In the genomic region with DNA sequence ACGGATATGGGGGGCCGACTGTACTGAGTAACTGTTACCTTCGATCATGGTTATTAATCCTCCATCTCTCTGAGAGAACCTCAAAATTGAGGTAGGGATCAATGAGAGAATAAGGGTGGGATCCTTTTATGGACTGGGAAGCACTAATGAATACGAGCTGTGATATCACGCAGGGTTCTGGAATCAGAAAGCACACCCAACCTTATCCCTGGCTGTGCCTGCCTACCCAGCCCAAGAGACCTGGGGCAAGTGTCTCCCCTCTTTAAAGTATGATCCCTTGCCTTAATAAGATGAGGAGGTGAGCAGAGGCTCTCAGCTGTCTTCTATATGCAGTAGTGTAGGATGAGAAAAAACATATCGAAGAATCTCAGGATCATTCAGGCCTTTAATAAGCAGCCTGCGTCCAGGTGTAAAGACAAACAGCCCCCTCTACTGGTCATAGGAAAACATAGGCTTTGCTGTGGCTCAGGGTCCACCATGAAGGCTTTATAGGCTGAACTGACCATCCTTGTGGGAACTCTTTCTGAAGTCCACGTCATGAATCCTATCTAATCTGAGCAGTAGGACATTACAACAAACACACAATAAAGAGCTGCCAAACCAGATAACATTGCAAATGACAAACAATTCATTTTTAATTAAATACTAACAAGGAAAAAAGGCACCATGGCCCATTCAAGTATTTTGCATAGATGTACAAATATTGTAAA, we compare ENCODE assay signal across 8 cellular contexts. TPM values are rescaled to one million over a fixed set of nuclear protein-coding genes. Genes with fewer than 3 reads are reported as not detected.
DNase-seq lines count a peak whose midpoint lies in the region; ATAC-seq, FAIRE-seq and TF ChIP-seq lines count a peak whose summit lies in the region.

No MANE protein-coding gene starts in this region.

- CTCF ChIA-PET in GM12878 (lab: Yijun Ruan, JAX) = interaction anchor here (0.6 to 5.8 kb wide), 16 partner anchors 9 to 266 kb away, joined by 3 to 46 read pairs (median 4); a partner anchor contains a TSS

- peak; percentile 77 for DNase-seq in A172 (ENCODE audit: low spot score)
- peak; percentile 83 for DNase-seq in GM03348 (ENCODE audit: low spot score)
- peak; percentile 27 to 54 for DNase-seq in HL-60 (ENCODE audit: low read depth in 1 of 2, low spot score in 1 of 2)
- DNase-seq in NOMO-1 treated with dmso at 0.1 percent for 144 hours (lab: John Stamatoyannopoulos, UW; ENCODE audit: unreplicated experiment) = peak; percentile 18
- DNase-seq in GM12878 (ENCODE audit: low read depth, low spot score) = no peak
- DNase-seq in iPS-NIHi7 (ENCODE audit: extremely low spot score) = peak; percentile 81
- DNase-seq in smooth muscle cell of the brain vasculature (ENCODE audit: low read depth, low spot score) = peak; percentile 46

- POLR2A ChIA-PET in GM12878 (lab: Charles Lee) = no interaction called here

- H3K4me3 ChIP-seq in HL-60 (replicated peaks; ENCODE audit: insufficient read depth, low read length) (no peak overlapping the region), GM12878 (no peak overlapping the region)

- no peak for TF ChIP-seq POLR2A in GM12878 (IDR thresholded peaks at IDR 0.05; ENCODE audit: low read depth, low read length)

- intact Hi-C loops in GM12878 (cut with micrococcal nuclease; ENCODE audit: unreplicated experiment) = loop anchor here (2.0 to 5.0 kb wide), 3 partner anchors 44 to 240 kb away; no protein-coding TSS in a partner anchor

- H3K79me2 ChIP-seq in GM12878 (ENCODE audit: control insufficient read depth, insufficient read depth, low read length) = no peaks in the 10 kb centered on the region

- no peak overlapping the region for H3K9ac ChIP-seq in GM12878 (ENCODE audit: control insufficient read depth, insufficient read depth, low read length)

- TF ChIP-seq EP300 in GM12878 (IDR thresholded peaks at IDR 0.05; ENCODE audit: borderline replicate concordance in 1 of 2, control insufficient read depth in 1 of 2, low read depth in 2 of 2, low read length in 2 of 2) = no peak

- SMC1A ChIA-PET in GM12878 (lab: Charles Lee; ENCODE audit: uncharacterized antibody, unreplicated experiment) = interaction anchor here (1.1 to 11.3 kb wide), 7 partner anchors 10 to 261 kb away, joined by 3 to 119 read pairs (median 4); no protein-coding TSS in a partner anchor

- FAIRE-seq in GM12878 (lab: Jason Lieb, UNC) = peak; percentile 27

- RAD21 ChIA-PET in GM12878 (lab: Charles Lee; ENCODE audit: unreplicated experiment) = interaction anchor here (0.9 to 2.0 kb wide), 4 partner anchors 15 to 242 kb away, joined by 3 to 11 read pairs (median 4); no protein-coding TSS in a partner anchor

- peak; percentile 89 for TF ChIP-seq RAD21 in GM12878 (IDR thresholded peaks at IDR 0.05; ENCODE audit: insufficient read depth, low read depth, low read length)

- H3K4me1 ChIP-seq in GM12878 (ENCODE audit: control insufficient read depth, insufficient read depth, low read length) = no peaks in the 10 kb centered on the region

- no peaks in the 10 kb centered on the region for H4K20me1 ChIP-seq in GM12878 (ENCODE audit: control insufficient read depth, insufficient read depth)

- H3K27ac ChIP-seq in HL-60 (replicated peaks) (no peak overlapping the region), GM12878 (ENCODE audit: control insufficient read depth, insufficient read depth) (no peak overlapping the region)

- TF ChIP-seq CTCF in HL-60 (IDR thresholded peaks at IDR 0.05; ENCODE audit: insufficient read depth, low read length) (peak; percentile 83), GM12878 (IDR thresholded peaks at IDR 0.05 in 2 of 3, conservative IDR thresholded peaks at IDR 0.05 in 1 of 3; ENCODE audit: control insufficient read depth in 2 of 3, extremely low read depth in 1 of 3, insufficient read depth in 1 of 3, low read depth in 3 of 3, low read length in 3 of 3) (peak; percentile 74 to 77 (median 77))

- no TSS peak for BruUV-seq in GM12878 (replicated peaks; lab: Mats Ljungman, UMichigan)

- H3K27me3 ChIP-seq in HL-60 (ENCODE audit: insufficient read depth, poor library complexity, severe bottlenecking) (no peaks in the 10 kb centered on the region), GM12878 (replicated peaks in 1 of 2; ENCODE audit: control insufficient read depth in 2 of 2, insufficient read depth in 2 of 2, low read length in 1 of 2) (no peaks in the 10 kb centered on the region)

- no peaks in the 10 kb centered on the region for H3K9me3 ChIP-seq in GM12878 (replicated peaks; ENCODE audit: control insufficient read depth, insufficient read depth, low read length)

- no peak overlapping the region for H2AFZ ChIP-seq in GM12878 (ENCODE audit: control insufficient read depth, low read depth, low read length)

- H3K36me3 ChIP-seq in GM12878 (ENCODE audit: control insufficient read depth in 2 of 2, insufficient read depth in 2 of 2, low read length in 1 of 2) = peaks cover 6 to 13% of the 10 kb centered on the region in 2 experiments; a peak in 2 of 4 replicates

- 53% methylated on average over 8 of the region's 8 CpGs for WGBS in GM12878 (ENCODE audit: insufficient coverage, insufficient replicate concordance, low lambda C conversion rate, missing lambda C conversion rate)

- ATAC-seq in GM12878 (peak; percentile 85), GM18498 (IDR thresholded peaks at IDR 0.05; ENCODE audit: unreplicated experiment) (no peak)

- H3K4me2 ChIP-seq in GM12878 (ENCODE audit: control insufficient read depth, insufficient read depth) = no peak overlapping the region

- in situ Hi-C loops in GM12878 (cut with MboI) = no loop called here

TF ChIP-seq in GM12878, 131 proteins besides CTCF, POLR2A, EP300 and RAD21 (continues in another document):
- TF ChIP-seq WRNIP1 (IDR thresholded peaks at IDR 0.05; ENCODE audit: borderline replicate concordance, low read depth, low read length) (no peak), POU2F2 (IDR thresholded peaks at IDR 0.05; ENCODE audit: borderline replicate concordance, low read depth, low read length) (no peak), FOS (IDR thresholded peaks at IDR 0.05; ENCODE audit: borderline replicate concordance, extremely low read depth, insufficient read length) (no peak), TBL1XR1 (IDR thresholded peaks at IDR 0.05; ENCODE audit: low read depth, low read length) (no peak), ZBED1 (IDR thresholded peaks at IDR 0.05; ENCODE audit: borderline replicate concordance) (no peak), MEF2B (IDR thresholded peaks at IDR 0.05; ENCODE audit: partially characterized antibody, poor library complexity, severe bottlenecking) (no peak), RB1 (IDR thresholded peaks at IDR 0.05; ENCODE audit: borderline replicate concordance) (0 out of 2 replicates have a peak, but pooled peaks have one; percentile 39), FOXM1 (IDR thresholded peaks at IDR 0.05; ENCODE audit: low read depth, low read length) (0 out of 2 replicates have a peak, but pooled peaks have one; percentile 13), ETV6 (conservative IDR thresholded peaks at IDR 0.05 in 1 of 2, IDR thresholded peaks at IDR 0.05 in 1 of 2; ENCODE audit: borderline replicate concordance in 1 of 2, low read depth in 1 of 2) (no peak), RBBP5 (conservative IDR thresholded peaks at IDR 0.05) (no peak), RCOR1 (conservative IDR thresholded peaks at IDR 0.05; ENCODE audit: low read depth, low read length) (no peak), ESRRA (IDR thresholded peaks at IDR 0.05; ENCODE audit: low read length) (no peak), BACH1 (IDR thresholded peaks at IDR 0.05; ENCODE audit: borderline replicate concordance) (no peak), YY1 (IDR thresholded peaks at IDR 0.05; ENCODE audit: low read depth, low read length) (0 out of 2 replicates have a peak, but pooled peaks have one; percentile 52), SUZ12 (IDR thresholded peaks at IDR 0.05; ENCODE audit: unreplicated experiment) (no peak), SMAD5 (IDR thresholded peaks at IDR 0.05; ENCODE audit: low read depth) (no peak), BHLHE40 (IDR thresholded peaks at IDR 0.05; ENCODE audit: borderline replicate concordance in 1 of 2, low read depth in 2 of 2, low read length in 1 of 2) (no peak), NFIC (IDR thresholded peaks at IDR 0.05; ENCODE audit: low read depth, low read length) (peak; percentile 16; the same call in 1 of the 2 replicates)
- TF ChIP-seq, protein P1, sequence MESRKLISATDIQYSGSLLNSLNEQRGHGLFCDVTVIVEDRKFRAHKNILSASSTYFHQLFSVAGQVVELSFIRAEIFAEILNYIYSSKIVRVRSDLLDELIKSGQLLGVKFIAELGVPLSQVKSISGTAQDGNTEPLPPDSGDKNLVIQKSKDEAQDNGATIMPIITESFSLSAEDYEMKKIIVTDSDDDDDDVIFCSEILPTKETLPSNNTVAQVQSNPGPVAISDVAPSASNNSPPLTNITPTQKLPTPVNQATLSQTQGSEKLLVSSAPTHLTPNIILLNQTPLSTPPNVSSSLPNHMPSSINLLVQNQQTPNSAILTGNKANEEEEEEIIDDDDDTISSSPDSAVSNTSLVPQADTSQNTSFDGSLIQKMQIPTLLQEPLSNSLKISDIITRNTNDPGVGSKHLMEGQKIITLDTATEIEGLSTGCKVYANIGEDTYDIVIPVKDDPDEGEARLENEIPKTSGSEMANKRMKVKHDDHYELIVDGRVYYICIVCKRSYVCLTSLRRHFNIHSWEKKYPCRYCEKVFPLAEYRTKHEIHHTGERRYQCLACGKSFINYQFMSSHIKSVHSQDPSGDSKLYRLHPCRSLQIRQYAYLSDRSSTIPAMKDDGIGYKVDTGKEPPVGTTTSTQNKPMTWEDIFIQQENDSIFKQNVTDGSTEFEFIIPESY (IDR thresholded peaks at IDR 0.05) = no peak

RNA-seq across cellular contexts. Expression of a gene that starts 16.8 kb away (rescaled TPM):
- 1.2 and 1.5 TPM in 2 replicates for total RNA-seq in A172 (2014; rRNA removed; shearing (Covaris generic))
- total RNA-seq in GM12878 (2013; cell fraction: nucleolus; rRNA removed) = 3.4 and 3.5 TPM in 2 replicates
- 6.6 and 7.3 TPM in 2 replicates for total RNA-seq in GM12878 (2014; rRNA removed)
- 3.9 and 4.1 TPM in 2 replicates for total RNA-seq in GM12878 (2014; rRNA removed; fragmentation: Illumina TruSeq; extraction: Trizol)
- 9.7 and 10.5 TPM in 2 replicates for total RNA-seq in GM12878 (2021)
- polyA plus RNA-seq in GM12878 (2011; ENCODE audit: low read depth) = 1.1 TPM
- 0.03 and 0.11 TPM in 2 replicates for polyA plus RNA-seq in GM12878 (2011; rRNA removed)
- 0.12 and 0.15 TPM in 2 replicates for polyA plus RNA-seq in GM12878 (2011; cell fraction: cytosol; rRNA removed)
- 0.03 and 0.22 TPM in 2 replicates for polyA plus RNA-seq in GM12878 (2011; cell fraction: nucleus; rRNA removed)
- polyA plus RNA-seq in GM12878 (2012) = 0.69 and 1.3 TPM in 2 replicates
- polyA plus RNA-seq in GM12878 (2014; fragmentation: Illumina TruSeq; extraction: Trizol) = 10.3 and 12.5 TPM in 2 replicates
- 1 to 10 TPM; 3.3 to 5.2 TPM for polyA plus RNA-seq in GM12878 (2014; fragmentation: Nextera tagmentation; extraction: Ambion mirVana)
- polyA plus RNA-seq in GM12878 (2014; rRNA removed) = 4.5 and 4.8 TPM in 2 replicates
- 10 to 100 TPM; 12.8 to 15.5 TPM for polyA plus RNA-seq in GM12878 (2016; fragmentation: Nextera tagmentation; extraction: Ambion mirVana)
- polyA minus RNA-seq in GM12878 (2011; rRNA and poly(A)+ RNA removed) = not detected in 2 replicates
- polyA minus RNA-seq in GM12878 (2011; cell fraction: cytosol; rRNA and poly(A)+ RNA removed) = not detected in 2 replicates
- polyA minus RNA-seq in GM12878 (2011; cell fraction: nucleus; rRNA and poly(A)+ RNA removed) = 0.24 TPM in 1 of 2 replicates, not detected in the other
